26 cellular contexts compared by ENCODE assay signal in genomic region chr1:66506991-66507390, GRCh38. TPM values are rescaled to one million over a fixed set of nuclear protein-coding genes. Genes with fewer than 3 reads are reported as not detected.
"Had no signal": no experiment of that assay in that cellular context is flagged by ENCODE, and none has a peak within 500 bp of the region (broad histone marks: within the 10 kb centered on the region; RNA-seq: fewer than 3 reads in every experiment).

No MANE protein-coding gene starts in this region.

- H3K36me3 Mint-ChIP-seq: activated CD4-positive, alpha-beta memory T cell treated with anti-CD3 and anti-CD28 coated beads for 36 hours; activated naive CD4-positive, alpha-beta T cell treated with anti-CD3 and anti-CD28 coated beads, Interleukin-2, amount 50 U/mL, for 72 hours; T-cell had no signal

- H3K9me3 Mint-ChIP-seq: activated CD4-positive, alpha-beta memory T cell treated with anti-CD3 and anti-CD28 coated beads for 36 hours; activated CD4-positive, alpha-beta T cell treated with anti-CD3 and anti-CD28 coated beads, Interleukin-2, amount 10 ng/mL, durations not matched to agents 7 days and 5 days; activated naive CD4-positive, alpha-beta T cell treated with anti-CD3 and anti-CD28 coated beads, Interleukin-2, amount 50 U/mL, for 72 hours; activated naive CD8-positive, alpha-beta T cell treated with anti-CD3 and anti-CD28 coated beads, Interleukin-2, amount 50 U/mL, for 24 hours; activated T-cell treated with anti-CD3 and anti-CD28 coated beads, Interleukin-2, amount 50 U/mL, for 4 hours; T-cell had no signal

- H3K9me3 ChIP-seq: MG63 had no signal

- H3K4me1 Mint-ChIP-seq: activated CD4-positive, alpha-beta T cell treated with anti-CD3 and anti-CD28 coated beads, Interleukin-2, amount 10 ng/mL, durations not matched to agents 7 days and 5 days; activated naive CD8-positive, alpha-beta T cell treated with anti-CD3 and anti-CD28 coated beads, Interleukin-2, amount 50 U/mL, for 24 hours; T-cell had no signal

- H3K4me3 Mint-ChIP-seq: activated CD4-positive, alpha-beta memory T cell treated with anti-CD3 and anti-CD28 coated beads for 36 hours; activated CD4-positive, alpha-beta T cell treated with anti-CD3 and anti-CD28 coated beads, Interleukin-2, amount 10 ng/mL, durations not matched to agents 7 days and 5 days; activated naive CD8-positive, alpha-beta T cell treated with anti-CD3 and anti-CD28 coated beads, Interleukin-2, amount 50 U/mL, for 24 hours; activated T-cell treated with anti-CD3 and anti-CD28 coated beads, Interleukin-2, amount 50 U/mL, for 4 hours; T-cell had no signal

- H3K27me3 ChIP-seq: brain microvascular endothelial cell, cardiac muscle cell, MG63 had no signal

- H3K4me3 ChIP-seq: cardiac muscle cell, MG63 had no signal

- H3K27ac ChIP-seq: cardiac muscle cell, VCaP had no signal

- DNase-seq: activated CD4-positive, alpha-beta memory T cell treated with anti-CD3 and anti-CD28 coated beads for 36 hours; activated CD4-positive, alpha-beta T cell treated with anti-CD3 and anti-CD28 coated beads, Interleukin-2, amount 10 ng/mL, durations not matched to agents 7 days and 5 days; activated CD4-positive, CD25-positive, alpha-beta regulatory T cell; activated CD8-positive, alpha-beta memory T cell treated with anti-CD3 and anti-CD28 coated beads for 24 hours; activated effector memory CD4-positive, alpha-beta T cell treated with anti-CD3 and anti-CD28 coated beads, Interleukin-2, amount 50 U/mL, for 16 hours; activated naive CD4-positive, alpha-beta T cell treated with Interleukin-2 at 50 U/mL for 16 hours; activated naive CD8-positive, alpha-beta T cell treated with anti-CD3 and anti-CD28 coated beads, Interleukin-2, amount 50 U/mL, for 24 hours; activated T-cell treated with anti-CD3 and anti-CD28 coated beads, Interleukin-2, amount 50 U/mL, for 4 hours; amygdala; brain microvascular endothelial cell; KBM-7; MG63; MV-4-11; NCI-H1092 treated with DMSO at 0.1 percent for 48 hours; NCI-H1417 treated with DMSO at 0.1 percent for 48 hours; NCI-H1694; NCI-H2081; NCI-H446; NCI-H524; PC-3; SHP77 treated with DMSO at 0.1 percent for 48 hours; T-cell; T-helper 2 cell had no signal

- H3K27ac Mint-ChIP-seq: activated CD4-positive, alpha-beta memory T cell treated with anti-CD3 and anti-CD28 coated beads for 36 hours; activated CD4-positive, alpha-beta T cell treated with anti-CD3 and anti-CD28 coated beads, Interleukin-2, amount 10 ng/mL, durations not matched to agents 7 days and 5 days; activated naive CD4-positive, alpha-beta T cell treated with anti-CD3 and anti-CD28 coated beads, Interleukin-2, amount 50 U/mL, for 72 hours; activated naive CD8-positive, alpha-beta T cell treated with anti-CD3 and anti-CD28 coated beads, Interleukin-2, amount 50 U/mL, for 24 hours; T-cell had no signal

- H3K36me3 ChIP-seq: brain microvascular endothelial cell, cardiac muscle cell, MG63 had no signal

RNA-seq across cellular contexts. Expression of gene SGIP1, which starts 27.0 kb away (rescaled TPM):
- total RNA-seq: activated CD4-positive, alpha-beta T cell treated with anti-CD3 and anti-CD28 coated beads, Interleukin-2, amount 10 ng/mL, durations not matched to agents 7 days and 5 days; activated naive CD4-positive, alpha-beta T cell treated with anti-CD3 and anti-CD28 coated beads, Interleukin-2, amount 50 U/mL, for 72 hours; activated T-cell treated with anti-CD3 and anti-CD28 coated beads, Interleukin-2, amount 50 U/mL, for 4 hours; PC-3; T-cell had no signal
